1 cellular context compared by ENCODE assay signal in the genomic region with DNA sequence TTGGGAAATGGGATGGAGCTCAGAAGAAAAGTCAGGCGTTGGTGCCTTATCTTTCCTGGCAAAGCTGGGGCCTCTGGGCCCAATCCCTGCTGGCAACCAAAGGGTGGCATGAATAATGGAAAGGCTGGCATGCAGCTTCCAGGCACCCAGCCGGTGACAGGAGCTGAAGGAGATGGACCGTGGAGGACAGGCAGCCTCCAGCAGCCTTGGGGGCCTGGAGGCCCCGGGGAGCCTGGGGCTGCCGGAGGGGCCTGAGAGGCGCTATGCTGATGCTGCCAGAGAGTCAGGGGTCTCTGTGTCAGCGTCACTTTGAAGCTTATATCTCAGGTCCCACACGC.
TF ChIP-seq lines count a peak whose summit lies in the region.

No MANE protein-coding gene starts in this region.

TF ChIP-seq in IMR-90, 13 proteins besides CTCF, POLR2A, EP300 and RAD21 (continued from another document):
- TF ChIP-seq, protein P1, sequence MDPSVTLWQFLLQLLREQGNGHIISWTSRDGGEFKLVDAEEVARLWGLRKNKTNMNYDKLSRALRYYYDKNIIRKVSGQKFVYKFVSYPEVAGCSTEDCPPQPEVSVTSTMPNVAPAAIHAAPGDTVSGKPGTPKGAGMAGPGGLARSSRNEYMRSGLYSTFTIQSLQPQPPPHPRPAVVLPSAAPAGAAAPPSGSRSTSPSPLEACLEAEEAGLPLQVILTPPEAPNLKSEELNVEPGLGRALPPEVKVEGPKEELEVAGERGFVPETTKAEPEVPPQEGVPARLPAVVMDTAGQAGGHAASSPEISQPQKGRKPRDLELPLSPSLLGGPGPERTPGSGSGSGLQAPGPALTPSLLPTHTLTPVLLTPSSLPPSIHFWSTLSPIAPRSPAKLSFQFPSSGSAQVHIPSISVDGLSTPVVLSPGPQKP (IDR thresholded peaks at IDR 0.05; ENCODE audit: borderline replicate concordance, low read depth, low read length) = no peak
- TF ChIP-seq FOS (IDR thresholded peaks at IDR 0.05; ENCODE audit: low read depth, low read length) = no peak
- no peak for TF ChIP-seq MAZ (IDR thresholded peaks at IDR 0.05; ENCODE audit: borderline replicate concordance, low read depth, low read length)
- TF ChIP-seq CHD1 (IDR thresholded peaks at IDR 0.05; ENCODE audit: low read depth, low read length) = no peak
- no peak for TF ChIP-seq RCOR1 (IDR thresholded peaks at IDR 0.05; ENCODE audit: insufficient replicate concordance, low read length)
- no peak for TF ChIP-seq MAFK (IDR thresholded peaks at IDR 0.05; ENCODE audit: low read depth, low read length)
- no peak for TF ChIP-seq CEBPB (IDR thresholded peaks at IDR 0.05; ENCODE audit: low read depth, low read length)
- TF ChIP-seq BHLHE40 (IDR thresholded peaks at IDR 0.05; ENCODE audit: low read depth, low read length) = no peak
- TF ChIP-seq, protein P2, sequence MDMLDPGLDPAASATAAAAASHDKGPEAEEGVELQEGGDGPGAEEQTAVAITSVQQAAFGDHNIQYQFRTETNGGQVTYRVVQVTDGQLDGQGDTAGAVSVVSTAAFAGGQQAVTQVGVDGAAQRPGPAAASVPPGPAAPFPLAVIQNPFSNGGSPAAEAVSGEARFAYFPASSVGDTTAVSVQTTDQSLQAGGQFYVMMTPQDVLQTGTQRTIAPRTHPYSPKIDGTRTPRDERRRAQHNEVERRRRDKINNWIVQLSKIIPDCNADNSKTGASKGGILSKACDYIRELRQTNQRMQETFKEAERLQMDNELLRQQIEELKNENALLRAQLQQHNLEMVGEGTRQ (IDR thresholded peaks at IDR 0.05; ENCODE audit: low read depth, low read length) = no peak
- TF ChIP-seq NFE2L2 (IDR thresholded peaks at IDR 0.05; ENCODE audit: low read depth, low read length) = no peak
- no peak for TF ChIP-seq MXI1 (IDR thresholded peaks at IDR 0.05; ENCODE audit: borderline replicate concordance, low read depth, low read length)
- TF ChIP-seq SMC3 (IDR thresholded peaks at IDR 0.05; ENCODE audit: low read depth, low read length) = no peak
